Comparison of ENCODE assay signal across 10 cellular contexts in the genomic region with DNA sequence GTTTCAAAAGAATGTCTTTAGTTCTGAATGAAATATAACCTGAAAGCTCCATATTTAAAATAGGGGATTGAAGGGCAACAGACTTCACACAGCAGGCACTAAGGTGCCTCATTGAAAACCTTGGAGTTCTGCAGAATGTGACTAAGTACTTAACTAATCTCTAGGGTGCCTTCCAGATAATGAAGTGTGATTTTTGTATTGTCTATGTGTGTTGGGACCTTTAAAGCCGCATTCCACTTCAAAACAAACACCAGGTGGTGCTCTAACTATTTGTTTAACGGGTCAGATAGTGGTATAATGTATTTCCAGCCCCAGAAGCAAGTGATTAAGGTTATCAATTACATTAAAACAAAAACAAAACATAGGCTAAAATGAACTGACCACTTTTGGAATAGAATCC. TPM values are rescaled to one million over a fixed set of nuclear protein-coding genes. Genes with fewer than 3 reads are reported as not detected.
DNase-seq lines count a peak whose midpoint lies in the region; ATAC-seq and TF ChIP-seq lines count a peak whose summit lies in the region.
"Had no signal": no experiment of that assay in that cellular context is flagged by ENCODE, and none has a peak within 500 bp of the region (broad histone marks: within the 10 kb centered on the region; RNA-seq: fewer than 3 reads in every experiment).

No MANE protein-coding gene starts in this region.

- intact Hi-C loops in PC-3 (cut with micrococcal nuclease): loop anchor here (1.0 to 5.0 kb wide), 2 partner anchors 459 to 645 kb away; no protein-coding TSS in a partner anchor
- intact Hi-C loops in tibial artery (cut with DNase I; ENCODE audit: low total_unique reads): no loop called here
- intact Hi-C loops in colonic mucosa (cut with DNase I): no loop called here

- no peak overlapping the region for H2AFZ ChIP-seq in PC-3 (ENCODE audit: low read length)
- no peak overlapping the region for H2AFZ ChIP-seq in Karpas-422 (ENCODE audit: low read length)

- H3K4me1 ChIP-seq in PC-3 (ENCODE audit: insufficient read depth, low read length): no peaks in the 10 kb centered on the region
- peaks cover 53% of the 10 kb centered on the region for H3K4me1 ChIP-seq in cardiac muscle cell (ENCODE audit: low read depth)
- peaks cover 0 to 15% (median 0%) of the 10 kb centered on the region in 4 donors for H3K4me1 ChIP-seq in tibial artery
- H3K4me1 ChIP-seq in Karpas-422 (ENCODE audit: low read length): no peaks in the 10 kb centered on the region
- H3K4me1 ChIP-seq in colonic mucosa: no peaks in the 10 kb centered on the region

- DNase-seq in NCI-H82 (lab: John Stamatoyannopoulos, UW) (peak; percentile 51), NCI-H82 treated with DMSO at 0.1 percent for 48 hours (lab: John Stamatoyannopoulos, UW; ENCODE audit: unreplicated experiment) (no peak), PC-3 (peak; percentile 51), cardiac muscle cell (ENCODE audit: low read depth in 1 of 2, low spot score in 1 of 2) (peak; percentile 45 to 53), tibial artery (no peak), Karpas-422 (no peak), colonic mucosa (no peak)
- no peak for DNase-seq in central memory CD4-positive, alpha-beta T cell
- DNase-seq: effector CD8-positive, alpha-beta T cell; stimulated activated CD4-positive, alpha-beta T cell treated with anti-CD3 and anti-CD28 coated beads, Interleukin-4, amount 100 ng/mL, for 4 hours had no signal

- H3K9me3 ChIP-seq in PC-3 (ENCODE audit: low read length) (no peaks in the 10 kb centered on the region), cardiac muscle cell (ENCODE audit: low read depth) (no peaks in the 10 kb centered on the region), tibial artery (no peaks in the 10 kb centered on the region), Karpas-422 (ENCODE audit: low read length) (no peaks in the 10 kb centered on the region), colonic mucosa (no peaks in the 10 kb centered on the region)

- no peak overlapping the region for H3K9ac ChIP-seq in PC-3 (ENCODE audit: low read length)
- H3K9ac ChIP-seq in Karpas-422 (ENCODE audit: low read length): no peak overlapping the region
- no peak overlapping the region for H3K9ac ChIP-seq in colonic mucosa (ENCODE audit: low read depth in 2 of 2, low read length in 2 of 2)

- peak; percentile 80 for ATAC-seq in PC-3

- H3K27ac ChIP-seq in PC-3 (ENCODE audit: low read length) (no peak overlapping the region), cardiac muscle cell (no peak overlapping the region), tibial artery (no peak overlapping the region), Karpas-422 (ENCODE audit: low read length) (no peak overlapping the region), colonic mucosa (no peak overlapping the region)

- H4K20me1 ChIP-seq in PC-3 (ENCODE audit: low read length): no peaks in the 10 kb centered on the region
- H4K20me1 ChIP-seq in Karpas-422 (ENCODE audit: insufficient read depth, low read depth, low read length): no peaks in the 10 kb centered on the region

- CTCF ChIA-PET in PC-3 (lab: Charles Lee): no interaction called here

- H3K4me3 ChIP-seq in PC-3 (ENCODE audit: low read length): no peak overlapping the region
- no peak overlapping the region for H3K4me3 ChIP-seq in cardiac muscle cell
- H3K4me3 ChIP-seq in tibial artery: no peak overlapping the region
- no peak overlapping the region for H3K4me3 ChIP-seq in Karpas-422 (ENCODE audit: low read length)
- no peak overlapping the region for H3K4me3 ChIP-seq in colonic mucosa

- H3K4me2 ChIP-seq in PC-3 (ENCODE audit: low read length) (no peak overlapping the region), Karpas-422 (ENCODE audit: low read depth, low read length, poor library complexity, severe bottlenecking) (no peak overlapping the region)

- H3K9me2 ChIP-seq in PC-3 (replicated peaks; ENCODE audit: low read length) (no peaks in the 10 kb centered on the region), Karpas-422 (replicated peaks; ENCODE audit: insufficient read depth, low read length) (no peaks in the 10 kb centered on the region)

- peaks cover 28% of the 10 kb centered on the region for H3K79me2 ChIP-seq in PC-3 (ENCODE audit: low read length)
- H3K79me2 ChIP-seq in Karpas-422 (ENCODE audit: low read length): peaks cover 85% of the 10 kb centered on the region

- H3K36me3 ChIP-seq in PC-3 (ENCODE audit: low read depth, low read length) (peaks cover 90% of the 10 kb centered on the region), cardiac muscle cell (peaks cover 57% of the 10 kb centered on the region), tibial artery (peaks cover 45 to 78% (median 69%) of the 10 kb centered on the region in 3 donors), Karpas-422 (ENCODE audit: insufficient read depth, low read length) (peaks cover 74% of the 10 kb centered on the region), colonic mucosa (peaks cover 10% of the 10 kb centered on the region)

- H3F3A ChIP-seq in PC-3 (ENCODE audit: low read length, unreplicated experiment): no peaks in the 10 kb centered on the region

- H3K27me3 ChIP-seq in PC-3 (ENCODE audit: low read length): no peaks in the 10 kb centered on the region
- H3K27me3 ChIP-seq in cardiac muscle cell: no peaks in the 10 kb centered on the region
- H3K27me3 ChIP-seq in tibial artery: no peaks in the 10 kb centered on the region
- H3K27me3 ChIP-seq in Karpas-422 (ENCODE audit: low read length): no peaks in the 10 kb centered on the region
- H3K27me3 ChIP-seq in colonic mucosa: no peaks in the 10 kb centered on the region

- BruUV-seq in PC-3 (replicated peaks; lab: Mats Ljungman, UMichigan): no TSS peak

- POLR2A ChIA-PET in PC-3 (lab: Charles Lee; ENCODE audit: unreplicated experiment): no interaction called here

- TF ChIP-seq CTCF in PC-3 (conservative IDR thresholded peaks at IDR 0.05; ENCODE audit: low read depth, low read length) (peak; percentile 79), cardiac muscle cell (IDR thresholded peaks at IDR 0.05; ENCODE audit: low read depth, low read length) (peak; percentile 45), tibial artery (IDR thresholded peaks at IDR 0.05) (peak; percentile 29 to 34), colonic mucosa (IDR thresholded peaks at IDR 0.05) (no peak)

RNA-seq across cellular contexts. Expression of gene TFG, which starts 28.0 kb away (rescaled TPM):
- total RNA-seq in PC-3 (2014; rRNA removed): 97.9 and 106 TPM in 2 replicates
- 136 and 187 TPM in 2 replicates for total RNA-seq in cardiac muscle cell
- polyA plus RNA-seq in cardiac muscle cell: 314 and 365 TPM in 2 replicates
- total RNA-seq in Karpas-422 (2014; rRNA removed; shearing (Covaris generic); ENCODE audit: low replicate concordance): 29.4 and 65.3 TPM in 2 replicates
- 100 to 1,000 TPM; 116 to 123 TPM for total RNA-seq in colonic mucosa

Comparison
In these comparisons a context has a peak if more than half of its experiments do, and no peak if none do; other contexts are left out.
1. DNase-seq: peak in NCI-H82 (single experiment), PC-3 (single experiment) and cardiac muscle cell (2 of 2); none in NCI-H82 treated with DMSO at 0.1 percent for 48 hours (single experiment), tibial artery (0 of 2), Karpas-422 (single experiment), colonic mucosa (single experiment) and central memory CD4-positive, alpha-beta T cell (single experiment).